ENCODE assay signal across 24 cellular contexts in genomic region chr4:865121-865465, GRCh38. TPM values are rescaled to one million over a fixed set of nuclear protein-coding genes. Genes with fewer than 3 reads are reported as not detected.
"Had no signal": no experiment of that assay in that cellular context is flagged by ENCODE, and none has a peak within 500 bp of the region (broad histone marks: within the 10 kb centered on the region; RNA-seq: fewer than 3 reads in every experiment).

No MANE protein-coding gene starts in this region.

- H3K36me3 ChIP-seq: SJSA1 had no signal

- DNase-seq: IMR-90, Karpas-422, KG1, MG63, NCI-H1092, NCI-H1105 treated with DMSO at 0.1 percent for 48 hours, NCI-H1417 treated with DMSO at 0.1 percent for 48 hours, NCI-H146, NCI-H1694 treated with DMSO at 0.1 percent for 48 hours, NCI-H1930, NCI-H2081, NCI-H2107, NCI-H226, NCI-H446, NCI-H510A, NCI-H524 treated with DMSO at 0.1 percent for 48 hours, NCI-H69, NCI-H774, PC-3, SIG-M5 had no signal

- H3K9me3 ChIP-seq: MG63, SJSA1 had no signal

- H3K27me3 ChIP-seq: MG63, SJSA1 had no signal

- ATAC-seq: Panc1, PC-3 had no signal

- H3K27ac ChIP-seq: RWPE1, SJSA1, SK-N-MC had no signal

- H3K4me3 ChIP-seq: MG63, SJSA1, SK-N-MC had no signal

- H3K4me1 ChIP-seq: SJSA1 had no signal

RNA-seq across cellular contexts. Expression of gene CPLX1, which starts 39.2 kb away (rescaled TPM):
- total RNA-seq: IMR-90, SJSA1 had no signal
